8 cellular contexts compared by ENCODE assay signal in the genomic region with DNA sequence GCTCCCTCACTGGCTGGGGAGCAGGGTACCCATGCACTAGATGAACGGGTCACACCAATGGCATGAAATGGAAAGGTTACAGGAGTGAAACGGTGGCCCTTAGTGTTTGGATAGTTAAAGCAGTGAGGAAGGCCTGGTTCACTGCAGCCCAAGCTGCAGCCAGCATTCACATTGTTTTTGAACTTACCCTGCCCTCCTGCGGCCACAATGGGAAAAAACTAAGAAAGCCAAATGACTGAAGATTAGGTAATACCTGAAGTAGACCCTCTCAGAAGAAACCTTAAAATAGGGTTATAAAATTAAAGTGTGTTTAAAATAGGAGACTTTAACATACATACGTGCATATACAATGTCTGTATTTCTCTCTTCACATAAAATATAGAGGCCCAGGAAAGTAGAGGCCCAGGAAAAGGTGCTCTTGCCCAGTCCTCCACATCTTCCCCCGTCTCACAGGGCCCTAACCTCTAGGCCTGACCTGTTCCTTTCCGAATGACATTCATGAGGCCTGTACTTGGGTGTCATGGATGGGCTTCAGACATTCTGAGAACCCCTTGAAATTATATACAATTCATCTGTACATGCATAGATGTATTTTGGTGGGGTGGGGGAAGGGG. TPM values are rescaled to one million over a fixed set of nuclear protein-coding genes. Genes with fewer than 3 reads are reported as not detected.
DNase-seq lines count a peak whose midpoint lies in the region; ATAC-seq and TF ChIP-seq lines count a peak whose summit lies in the region.

No MANE protein-coding gene starts in this region.

- H3K27me3 ChIP-seq in lower lobe of right lung (ENCODE audit: low read depth), result peaks cover 6% of the 10 kb centered on the region

- no peaks in the 10 kb centered on the region for H3K4me1 ChIP-seq in lower lobe of right lung

- H3K4me1 Mint-ChIP-seq in activated CD4-positive, alpha-beta T cell treated with anti-CD3 and anti-CD28 coated beads, Interleukin-2, amount 10 ng/mL, durations not matched to agents 7 days and 5 days, result peaks cover 30% of the 10 kb centered on the region

- ATAC-seq in GM18520 (IDR thresholded peaks at IDR 0.05; ENCODE audit: unreplicated experiment) (peak; percentile 39), HG03342 (IDR thresholded peaks at IDR 0.05; ENCODE audit: unreplicated experiment) (peak; percentile 65), lower lobe of right lung (peak; percentile 90 to 94)

- no peak overlapping the region for H3K4me3 Mint-ChIP-seq in activated CD4-positive, alpha-beta T cell treated with anti-CD3 and anti-CD28 coated beads, Interleukin-2, amount 10 ng/mL, durations not matched to agents 7 days and 5 days

- H3K36me3 Mint-ChIP-seq in activated CD4-positive, alpha-beta T cell treated with anti-CD3 and anti-CD28 coated beads, Interleukin-2, amount 10 ng/mL, durations not matched to agents 7 days and 5 days (ENCODE audit: low read depth), result no peaks in the 10 kb centered on the region

- no peak overlapping the region for H3K27ac Mint-ChIP-seq in activated CD4-positive, alpha-beta T cell treated with anti-CD3 and anti-CD28 coated beads, Interleukin-2, amount 10 ng/mL, durations not matched to agents 7 days and 5 days

- no peaks in the 10 kb centered on the region for H3K36me3 ChIP-seq in lower lobe of right lung

- peaks cover 28% of the 10 kb centered on the region for H3K27me3 Mint-ChIP-seq in activated CD4-positive, alpha-beta T cell treated with anti-CD3 and anti-CD28 coated beads, Interleukin-2, amount 10 ng/mL, durations not matched to agents 7 days and 5 days

- intact Hi-C loops in lower lobe of right lung (cut with DNase I), result loop anchor here (2.0 kb wide), 1 partner anchor 105 kb away; the partner anchor contains the start of genes CCDC142 and TTC31

- DNase-seq in AG04449 (ENCODE audit: low read depth, low spot score) (no peak), NCI-H69 (lab: John Stamatoyannopoulos, UW) (peak; percentile 56), lower lobe of right lung (peak; percentile 59)
- DNase-seq in activated CD4-positive, alpha-beta T cell treated with anti-CD3 and anti-CD28 coated beads, Interleukin-2, amount 10 ng/mL, durations not matched to agents 7 days and 5 days, result peak; percentile 70
- DNase-seq in effector CD4-positive, alpha-beta T cell, result peak; percentile 43
- peak; percentile 19 to 28 for DNase-seq in stimulated activated CD8-positive, alpha-beta memory T cell treated with anti-CD3 and anti-CD28 coated beads, Interleukin-4, amount 100 ng/mL, for 4 hours (ENCODE audit: low read depth in 2 of 2, low spot score in 1 of 2)

- H3K9me3 ChIP-seq in lower lobe of right lung, result no peaks in the 10 kb centered on the region

- no peak overlapping the region for H3K27ac ChIP-seq in lower lobe of right lung

- POLR2A ChIA-PET in AG04449 (lab: Yijun Ruan, JAX), result interaction anchor here (1.0 to 1.7 kb wide), 3 partner anchors 105 to 115 kb away, joined by 3 to 4 read pairs (median 3); partner anchors contain the start of genes CCDC142, MRPL53 and TTC31
- POLR2A ChIA-PET in activated CD4-positive, alpha-beta T cell treated with anti-CD3 and anti-CD28 coated beads, Interleukin-2, amount 10 ng/mL, durations not matched to agents 7 days and 5 days (lab: Charles Lee), result interaction anchor here (0.5 kb wide), 1 partner anchor 497 kb away, joined by 3 read pairs; no protein-coding TSS in a partner anchor

- TF ChIP-seq CTCF in AG04449 (IDR thresholded peaks at IDR 0.05; ENCODE audit: insufficient read depth, low read length, missing control alignments) (peak; percentile 60), lower lobe of right lung (IDR thresholded peaks at IDR 0.05) (peak; percentile 72)

- CTCF ChIA-PET in AG04449 (lab: Yijun Ruan, JAX), result interaction anchor here (0.7 to 21.1 kb wide), 29 partner anchors 12 to 338 kb away, joined by 3 to 401 read pairs (median 5); partner anchors contain the start of genes AUP1, CCDC142, HTRA2 and LBX2
- CTCF ChIA-PET in activated CD4-positive, alpha-beta T cell treated with anti-CD3 and anti-CD28 coated beads, Interleukin-2, amount 10 ng/mL, durations not matched to agents 7 days and 5 days (lab: Charles Lee), result interaction anchor here (0.7 to 8.3 kb wide), 25 partner anchors 8 to 765 kb away, joined by 3 to 56 read pairs (median 4); partner anchors contain the start of genes AUP1, CCDC142, MRPL53 and TLX2

- no peak overlapping the region for H3K4me3 ChIP-seq in AG04449 (ENCODE audit: low read depth, low read length)
- H3K4me3 ChIP-seq in lower lobe of right lung, result no peak overlapping the region

- no peaks in the 10 kb centered on the region for H3K9me3 Mint-ChIP-seq in activated CD4-positive, alpha-beta T cell treated with anti-CD3 and anti-CD28 coated beads, Interleukin-2, amount 10 ng/mL, durations not matched to agents 7 days and 5 days

RNA-seq across cellular contexts. Expression of gene DOK1, which starts 33.3 kb away (rescaled TPM):
- 10 to 100 TPM; 28.0 to 34.4 TPM for total RNA-seq in activated CD4-positive, alpha-beta T cell treated with anti-CD3 and anti-CD28 coated beads, Interleukin-2, amount 10 ng/mL, durations not matched to agents 7 days and 5 days
- 38.4 TPM for total RNA-seq in lower lobe of right lung

RNA-seq across cellular contexts. Expression of gene LOXL3, which starts 34.0 kb away (rescaled TPM):
- total RNA-seq in activated CD4-positive, alpha-beta T cell treated with anti-CD3 and anti-CD28 coated beads, Interleukin-2, amount 10 ng/mL, durations not matched to agents 7 days and 5 days, result under 1 TPM; 0.12 to 0.15 TPM
- 12.1 TPM for total RNA-seq in lower lobe of right lung

RNA-seq across cellular contexts. Expression of gene HTRA2, which starts 58.0 kb away (rescaled TPM):
- total RNA-seq in activated CD4-positive, alpha-beta T cell treated with anti-CD3 and anti-CD28 coated beads, Interleukin-2, amount 10 ng/mL, durations not matched to agents 7 days and 5 days, result 10 to 100 TPM; 41.6 to 45.8 TPM
- total RNA-seq in lower lobe of right lung, result 34.3 TPM

RNA-seq across cellular contexts. Expression of gene AUP1, which starts 58.3 kb away (rescaled TPM):
- total RNA-seq in activated CD4-positive, alpha-beta T cell treated with anti-CD3 and anti-CD28 coated beads, Interleukin-2, amount 10 ng/mL, durations not matched to agents 7 days and 5 days, result 100 to 1,000 TPM; 116 to 136 TPM
- 122 TPM for total RNA-seq in lower lobe of right lung

Comparison
In these comparisons a context has a peak if more than half of its experiments do, and no peak if none do; other contexts are left out.
1. ATAC-seq: peak in every context shown above with its lines; median percentile 92 in lower lobe of right lung; 65 in HG03342; 39 in GM18520.
2. RNA of gene LOXL3, which starts 34.0 kb away (total RNA-seq): 12.1 TPM in lower lobe of right lung (single experiment); 0.12 to 0.15 TPM in activated CD4-positive, alpha-beta T cell treated with anti-CD3 and anti-CD28 coated beads, Interleukin-2, amount 10 ng/mL, durations not matched to agents 7 days and 5 days; every median in the first group is over 10 times any median in the second.